8 cellular contexts compared by ENCODE assay signal in the genomic region with DNA sequence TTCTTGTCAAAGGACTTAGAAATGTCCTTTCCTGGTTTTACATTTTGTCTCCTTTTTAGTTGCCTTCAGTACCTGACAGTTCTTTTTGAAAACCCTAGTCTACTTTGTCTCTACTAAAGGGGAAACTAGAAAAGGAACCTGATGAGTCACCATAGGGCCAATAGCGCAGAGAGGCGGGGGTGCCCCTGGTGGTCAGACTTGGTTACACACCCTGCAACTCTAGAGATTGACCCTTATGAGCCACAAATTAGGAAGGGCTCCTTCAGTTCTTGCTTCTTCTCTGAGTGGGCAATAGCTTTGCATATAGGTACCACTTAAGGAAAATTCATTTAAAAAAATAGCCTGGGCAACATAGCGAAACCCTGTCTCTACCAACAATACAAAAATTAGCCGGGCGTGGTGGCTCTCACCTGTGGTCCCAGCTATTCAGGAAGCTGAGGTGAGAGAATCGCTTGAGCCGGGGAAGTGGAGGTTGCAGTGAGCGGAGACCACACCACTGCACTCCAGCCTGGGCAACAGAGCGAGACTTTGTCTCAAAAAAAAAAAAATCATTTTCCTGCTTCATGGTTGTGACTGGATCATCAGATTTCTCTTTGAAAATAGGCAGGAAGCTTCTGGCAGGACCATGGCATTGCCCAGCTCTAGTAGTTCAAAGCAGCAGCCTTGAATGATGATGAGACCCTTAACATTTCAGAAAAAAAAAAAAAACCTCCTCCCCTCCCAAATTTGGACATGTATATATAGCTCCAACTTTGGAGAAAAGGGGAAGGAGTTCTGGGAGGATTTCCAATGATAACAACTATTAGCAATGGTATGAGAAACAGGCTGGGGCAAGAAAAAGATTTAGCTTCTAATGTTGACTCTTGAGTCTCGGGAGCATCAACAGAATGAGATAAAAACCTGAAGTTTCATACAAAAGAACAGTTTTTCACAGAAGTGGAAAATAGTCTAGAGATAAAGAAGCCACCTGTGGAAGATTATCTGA. TPM values are rescaled to one million over a fixed set of nuclear protein-coding genes. Genes with fewer than 3 reads are reported as not detected.
A peak's percentile ranks its signal among the peaks of the same experiment; 100 is the strongest.
DNase-seq lines count a peak whose midpoint lies in the region; ATAC-seq and TF ChIP-seq lines count a peak whose summit lies in the region.

No MANE protein-coding gene starts in this region.

- TF ChIP-seq CTCF in RWPE2 (IDR thresholded peaks at IDR 0.05; ENCODE audit: poor library complexity, severe bottlenecking): peak; percentile 96
- TF ChIP-seq CTCF in foreskin fibroblast (IDR thresholded peaks at IDR 0.05; ENCODE audit: low read depth, low read length): peak; percentile 77
- TF ChIP-seq CTCF in transverse colon (IDR thresholded peaks at IDR 0.05): peak; percentile 67 to 95 (median 92)

- H3K36me3 Mint-ChIP-seq in activated T-helper 17 cell treated with anti-CD3 and anti-CD28 coated beads, Interleukin-2, amount 50 U/mL, for 72 hours (ENCODE audit: low read depth): peaks cover 89% of the 10 kb centered on the region

- intact Hi-C loops in transverse colon (cut with DNase I; ENCODE audit: low total_unique reads): loop anchor here (5.0 kb wide), 1 partner anchor 39 kb away; no protein-coding TSS in a partner anchor

- H3K27me3 ChIP-seq in RWPE2 (ENCODE audit: insufficient read depth, poor library complexity, severe bottlenecking): no peaks in the 10 kb centered on the region
- H3K27me3 ChIP-seq in transverse colon: no peaks in the 10 kb centered on the region

- no peak for TF ChIP-seq POLR2A in transverse colon (IDR thresholded peaks at IDR 0.05)

- no peaks in the 10 kb centered on the region for H3K27me3 Mint-ChIP-seq in activated T-helper 17 cell treated with anti-CD3 and anti-CD28 coated beads, Interleukin-2, amount 50 U/mL, for 72 hours

- H3K4me1 Mint-ChIP-seq in activated T-helper 17 cell treated with anti-CD3 and anti-CD28 coated beads, Interleukin-2, amount 50 U/mL, for 72 hours: peaks cover 32% of the 10 kb centered on the region

- peaks cover 54% of the 10 kb centered on the region for H3K36me3 ChIP-seq in RWPE2 (ENCODE audit: low read depth)
- peaks cover 0 to 53% (median 14%) of the 10 kb centered on the region in 4 donors for H3K36me3 ChIP-seq in transverse colon

- no peaks in the 10 kb centered on the region for H3K9me3 ChIP-seq in RWPE2 (ENCODE audit: severe bottlenecking)
- H3K9me3 ChIP-seq in transverse colon: no peaks in the 10 kb centered on the region

- H3K4me3 ChIP-seq in RWPE2 (ENCODE audit: severe bottlenecking) (no peak overlapping the region), foreskin fibroblast (ENCODE audit: low read depth in 1 of 2, low read length in 2 of 2) (no peak overlapping the region), transverse colon (no peak overlapping the region)

- no peak overlapping the region for H3K27ac ChIP-seq in RWPE2 (ENCODE audit: poor library complexity, severe bottlenecking)
- peak overlapping the region; percentile 71 to 81 (median 80) for H3K27ac ChIP-seq in transverse colon

- no peak for TF ChIP-seq EP300 in transverse colon (IDR thresholded peaks at IDR 0.05; ENCODE audit: low read depth)

- H3K4me1 ChIP-seq in RWPE2 (ENCODE audit: insufficient read depth, poor library complexity, severe bottlenecking) (peaks cover 6% of the 10 kb centered on the region), transverse colon (peaks cover 11 to 55% (median 24%) of the 10 kb centered on the region in 4 donors)

- peak overlapping the region; percentile 61 for H3K4me3 Mint-ChIP-seq in activated T-helper 17 cell treated with anti-CD3 and anti-CD28 coated beads, Interleukin-2, amount 50 U/mL, for 72 hours

- H3K9me3 Mint-ChIP-seq in activated T-helper 17 cell treated with anti-CD3 and anti-CD28 coated beads, Interleukin-2, amount 50 U/mL, for 72 hours: no peaks in the 10 kb centered on the region

- peak overlapping the region; percentile 92 for H3K27ac Mint-ChIP-seq in activated T-helper 17 cell treated with anti-CD3 and anti-CD28 coated beads, Interleukin-2, amount 50 U/mL, for 72 hours

- WGBS in transverse colon (ENCODE audit: low coverage in 1 of 2), 2 donors: 50 to 72% methylated on average over 1 to 10 of the region's 10 CpGs

- peak; percentile 96 for ATAC-seq in GM19395 (IDR thresholded peaks at IDR 0.05; ENCODE audit: unreplicated experiment)
- ATAC-seq in HG03439 (IDR thresholded peaks at IDR 0.05; ENCODE audit: unreplicated experiment): peak; percentile 92
- peak; percentile 96 for ATAC-seq in RWPE2 (ENCODE audit: low read depth)
- peak; percentile 95 for ATAC-seq in activated T-helper 17 cell treated with anti-CD3 and anti-CD28 coated beads, Interleukin-2, amount 50 U/mL, for 72 hours (replicated peaks)

- peak; percentile 95 for DNase-seq in COLO829 (ENCODE audit: low spot score)
- DNase-seq in RWPE2 (ENCODE audit: low spot score): no peak
- DNase-seq in foreskin fibroblast: peak; percentile 51 to 73
- peak; percentile 60 for DNase-seq in pons (ENCODE audit: low spot score)
- peak; percentile 69 for DNase-seq in transverse colon

- in situ Hi-C loops in transverse colon (cut with MboI; ENCODE audit: low pct_ligation_motif_present in 1 of 4, low pct_unique_long_range_greater_than_20kb in 1 of 4, low sequenced_read_pairs in 3 of 4): loop anchor here in 3 of 4 donors (5.0 to 10.0 kb wide), 4 partner anchors 74 to 129 kb away; a partner anchor contains a TSS

RNA-seq across cellular contexts. Expression of a gene that starts 45.2 kb away (rescaled TPM):
- 10 to 100 TPM; 36.6 to 41.1 TPM for total RNA-seq in activated T-helper 17 cell treated with anti-CD3 and anti-CD28 coated beads, Interleukin-2, amount 50 U/mL, for 72 hours
- 10 to 100 TPM in 3 of 4 donors, 1 to 10 TPM in 1; 9.0 to 70.3 (median 21.5) TPM for total RNA-seq in transverse colon
